Comparison of ENCODE assay signal across 15 cellular contexts in genomic region chr20:32327087-32327681, GRCh38. TPM values are rescaled to one million over a fixed set of nuclear protein-coding genes. Genes with fewer than 3 reads are reported as not detected.
DNase-seq lines count a peak whose midpoint lies in the region; ATAC-seq and TF ChIP-seq lines count a peak whose summit lies in the region.
"Had no signal": no experiment of that assay in that cellular context is flagged by ENCODE, and none has a peak within 500 bp of the region (broad histone marks: within the 10 kb centered on the region; RNA-seq: fewer than 3 reads in every experiment).

No MANE protein-coding gene starts in this region.

- DNase-seq in Caki2 (ENCODE audit: low read depth) (peak; percentile 88), HFFc6 (peak; percentile 67), chondrocyte (ENCODE audit: low spot score) (no peak), endothelial cell (ENCODE audit: low spot score) (no peak)
- DNase-seq: activated CD4-positive, CD25-positive, alpha-beta regulatory T cell; caudate nucleus; H7; natural killer cell; NCI-H1436; trophoblast cell had no signal

- TF ChIP-seq CTCF in HFFc6 (IDR thresholded peaks at IDR 0.05): no peak
- no peak for TF ChIP-seq CTCF in chondrocyte (IDR thresholded peaks at IDR 0.05)
- no peak for TF ChIP-seq CTCF in endothelial cell (IDR thresholded peaks at IDR 0.05; ENCODE audit: unreplicated experiment)

- H3K4me3 ChIP-seq in mesodermal cell (ENCODE audit: extremely low read depth, insufficient read depth, low read length, poor library complexity, severe bottlenecking): no peak overlapping the region
- H3K4me3 ChIP-seq: SJSA1 had no signal

- H3K27ac Mint-ChIP-seq in HFFc6 (peak overlapping the region; percentile 77), chondrocyte (ENCODE audit: unreplicated experiment) (peak overlapping the region; percentile 89), endothelial cell (ENCODE audit: unreplicated experiment) (no peak overlapping the region)

- 97 to 100% methylated on average over 4 to 6 of the region's 9 CpGs for WGBS in mesodermal cell (ENCODE audit: insufficient coverage in 2 of 2), 2 experiments

- H3K36me3 Mint-ChIP-seq in HFFc6 (ENCODE audit: low read depth) (peaks cover 10% of the 10 kb centered on the region), chondrocyte (ENCODE audit: low read depth) (peaks cover 16% of the 10 kb centered on the region), endothelial cell (ENCODE audit: low read depth, unreplicated experiment) (peaks cover 9% of the 10 kb centered on the region)

- ATAC-seq in GM18873 (IDR thresholded peaks at IDR 0.05; ENCODE audit: low FRiP score, unreplicated experiment) (no peak), HG02588 (IDR thresholded peaks at IDR 0.05; ENCODE audit: unreplicated experiment) (no peak), GM21825 (IDR thresholded peaks at IDR 0.05; ENCODE audit: unreplicated experiment) (no peak)
- ATAC-seq: natural killer cell had no signal

- H3K27me3 Mint-ChIP-seq in HFFc6 (ENCODE audit: insufficient read depth) (peaks cover 1% of the 10 kb centered on the region; the same call in 1 of the 2 replicates), chondrocyte (ENCODE audit: low read depth) (no peaks in the 10 kb centered on the region), endothelial cell (ENCODE audit: unreplicated experiment) (no peaks in the 10 kb centered on the region)

- peak overlapping the region; percentile 13; the same call in 1 of the 2 replicates for H3K4me3 Mint-ChIP-seq in HFFc6
- H3K4me3 Mint-ChIP-seq in chondrocyte (ENCODE audit: unreplicated experiment): peak overlapping the region; percentile 10
- no peak overlapping the region for H3K4me3 Mint-ChIP-seq in endothelial cell (ENCODE audit: unreplicated experiment)
- H3K4me3 Mint-ChIP-seq: natural killer cell had no signal

- peaks cover 29% of the 10 kb centered on the region for H3K4me1 Mint-ChIP-seq in HFFc6 (ENCODE audit: low read depth)
- peaks cover 31% of the 10 kb centered on the region for H3K4me1 Mint-ChIP-seq in chondrocyte (ENCODE audit: low read depth)
- H3K4me1 Mint-ChIP-seq in endothelial cell (ENCODE audit: unreplicated experiment): peaks cover 29% of the 10 kb centered on the region
- H3K4me1 Mint-ChIP-seq: natural killer cell had no signal

- no peaks in the 10 kb centered on the region for H3K9me3 ChIP-seq in mesodermal cell (ENCODE audit: control insufficient read depth, low read length)
- H3K9me3 ChIP-seq: SJSA1 had no signal

- peaks cover 18% of the 10 kb centered on the region for H3K4me1 ChIP-seq in mesodermal cell (ENCODE audit: control insufficient read depth, insufficient read depth, low read length, poor library complexity, severe bottlenecking)

- peaks cover 30% of the 10 kb centered on the region for H3K36me3 ChIP-seq in mesodermal cell (ENCODE audit: control insufficient read depth, insufficient read depth, low read length)

- in situ Hi-C loops in Caki2 (cut with HindIII; ENCODE audit: low pct_unique_long_range_greater_than_20kb, low sequenced_read_pairs): no loop called here

- no peaks in the 10 kb centered on the region for H3K9me3 Mint-ChIP-seq in HFFc6
- no peaks in the 10 kb centered on the region for H3K9me3 Mint-ChIP-seq in chondrocyte (ENCODE audit: low read depth)
- H3K9me3 Mint-ChIP-seq in endothelial cell (ENCODE audit: unreplicated experiment): no peaks in the 10 kb centered on the region
- H3K9me3 Mint-ChIP-seq: natural killer cell had no signal

- peak overlapping the region; percentile 45 for H3K27ac ChIP-seq in mesodermal cell (ENCODE audit: low read depth, low read length, severe bottlenecking)

RNA-seq across cellular contexts. Expression of gene ASXL1, which starts 30.9 kb away (rescaled TPM):
- total RNA-seq in Caki2 (2014; rRNA removed; shearing (Covaris generic); ENCODE audit: low replicate concordance): 17.3 and 25.7 TPM in 2 replicates
- 10 to 100 TPM; 49.0 to 62.4 (median 54.4) TPM for total RNA-seq in HFFc6 (2021; fragmentation: NEBNext Ultra II Directional; extraction: Animal tissue kit (Norgen Biotek cat#: 25700))
- total RNA-seq in chondrocyte: 59.9 to 92.6 TPM (median 78.9 TPM) in 3 replicates
- polyA plus RNA-seq in mesodermal cell (2013, experiment 1 of 2): 65.8 TPM
- 61.7 TPM for polyA plus RNA-seq in mesodermal cell (2013, experiment 2 of 2)
- 90.8 TPM for total RNA-seq in endothelial cell (ENCODE audit: unreplicated experiment)

RNA-seq across cellular contexts. Expression of gene KIF3B, which starts 49.7 kb away (rescaled TPM):
- total RNA-seq in Caki2 (2014; rRNA removed; shearing (Covaris generic); ENCODE audit: low replicate concordance): 19.3 and 19.9 TPM in 2 replicates
- 10 to 100 TPM; 29.9 to 33.7 (median 31.9) TPM for total RNA-seq in HFFc6 (2021; fragmentation: NEBNext Ultra II Directional; extraction: Animal tissue kit (Norgen Biotek cat#: 25700))
- total RNA-seq in chondrocyte (34.2 to 36.1 TPM (median 35.5 TPM) in 3 replicates), endothelial cell (ENCODE audit: unreplicated experiment) (34.7 TPM)
- polyA plus RNA-seq in mesodermal cell (2013, experiment 1 of 2): 20.6 TPM
- polyA plus RNA-seq in mesodermal cell (2013, experiment 2 of 2): 19.3 TPM

Comparison
In these comparisons a context has a peak if more than half of its experiments do, and no peak if none do; other contexts are left out.
1. DNase-seq: peak in Caki2 (single experiment) and HFFc6 (single experiment); none in chondrocyte (single experiment) and endothelial cell (single experiment).